In genomic region chr18:55489034-55489741, GRCh38 we compare ENCODE assay signal across 9 cellular contexts.
DNase-seq lines count a peak whose midpoint lies in the region; ATAC-seq lines count a peak whose summit lies in the region.
"Had no signal": no experiment of that assay in that cellular context is flagged by ENCODE, and none has a peak within 500 bp of the region (broad histone marks: within the 10 kb centered on the region; RNA-seq: fewer than 3 reads in every experiment).

No MANE protein-coding gene starts in this region.

- peak; percentile 50 for ATAC-seq in GM21447 (IDR thresholded peaks at IDR 0.05; ENCODE audit: unreplicated experiment)

- H3K27ac ChIP-seq in HUES6 (ENCODE audit: low read depth, low read length) = peak overlapping the region; percentile 85
- H3K27ac ChIP-seq: skin epidermis had no signal

- H3K4me1 ChIP-seq in HUES6 (ENCODE audit: control insufficient read depth, insufficient read depth, low read length) (peaks cover 54% of the 10 kb centered on the region), endocrine pancreas (ENCODE audit: control insufficient read depth, insufficient read depth, low read length) (no peaks in the 10 kb centered on the region)

- H3K4me3 ChIP-seq in HUES6 (ENCODE audit: low read depth, low read length) (peak overlapping the region; percentile 33), endocrine pancreas (ENCODE audit: control insufficient read depth, insufficient read depth, low read length) (peak overlapping the region; percentile 0)
- H3K4me3 ChIP-seq: skin epidermis had no signal

- H3K27me3 ChIP-seq in HUES6 (ENCODE audit: control insufficient read depth, insufficient read depth, low read length) (no peaks in the 10 kb centered on the region), endocrine pancreas (ENCODE audit: control insufficient read depth, insufficient read depth, low read length) (no peaks in the 10 kb centered on the region)

- no peaks in the 10 kb centered on the region for H3K36me3 ChIP-seq in HUES6 (ENCODE audit: control insufficient read depth, insufficient read depth, low read length)
- no peaks in the 10 kb centered on the region for H3K36me3 ChIP-seq in endocrine pancreas (ENCODE audit: control insufficient read depth, insufficient read depth, low read length)

- DNase-seq in ELR (ENCODE audit: low read depth) (peak; percentile 36), NCI-H2107 (lab: John Stamatoyannopoulos, UW) (no peak), superior temporal gyrus (ENCODE audit: extremely low spot score) (no peak), kidney tubule cell (ENCODE audit: low spot score) (no peak), epidermal melanocyte (ENCODE audit: insufficient read length, low spot score) (no peak)

- H3K9me3 ChIP-seq in HUES6 (ENCODE audit: control insufficient read depth, insufficient read depth, low read depth, low read length) (no peaks in the 10 kb centered on the region), endocrine pancreas (ENCODE audit: control insufficient read depth, low read length) (no peaks in the 10 kb centered on the region)

- H3K9ac ChIP-seq in HUES6 (ENCODE audit: low read length) = peak overlapping the region; percentile 67
- H3K9ac ChIP-seq in endocrine pancreas (ENCODE audit: control insufficient read depth, insufficient read depth, low read length) = no peak overlapping the region
